ENCODE assay signal across 1 cellular context in the genomic region with DNA sequence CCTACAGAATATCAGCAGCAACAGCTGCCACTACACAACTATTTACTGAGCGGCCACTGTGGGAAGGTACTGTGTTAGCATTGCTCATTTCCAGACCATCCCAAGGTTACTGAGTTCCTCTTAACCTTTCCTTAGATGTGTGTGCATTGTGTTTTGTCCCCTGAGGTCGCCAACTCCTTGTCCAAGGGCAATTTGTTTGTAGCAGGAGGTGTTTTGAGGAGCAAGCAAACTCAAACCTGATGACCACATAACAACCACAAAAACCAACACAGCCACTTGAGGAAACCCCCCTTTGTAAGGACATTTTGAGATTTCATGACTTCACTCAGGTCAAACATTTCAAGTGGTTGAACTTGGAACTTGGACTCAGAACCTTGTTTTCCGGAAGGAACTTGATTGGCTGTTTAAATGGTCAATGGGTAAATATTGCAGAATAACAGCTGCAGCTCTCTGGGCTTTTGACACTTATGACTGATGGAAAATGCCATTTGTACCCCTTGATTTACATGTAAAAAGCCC.
TF ChIP-seq lines count a peak whose summit lies in the region.

No MANE protein-coding gene starts in this region.

TF ChIP-seq in HepG2, 621 proteins besides CTCF, POLR2A, EP300 and RAD21 (continued from another document):
- TF ChIP-seq RFXAP (CRISPR knock-in tag; IDR thresholded peaks at IDR 0.05; ENCODE audit: borderline replicate concordance) (no peak), ZBTB42 (CRISPR knock-in tag; IDR thresholded peaks at IDR 0.05) (no peak), SOX5 (CRISPR knock-in tag; IDR thresholded peaks at IDR 0.05; ENCODE audit: borderline replicate concordance) (no peak), NFRKB (IDR thresholded peaks at IDR 0.05) (no peak), U2AF2 (IDR thresholded peaks at IDR 0.05; ENCODE audit: low read depth, low read length) (no peak), HOXA7 (CRISPR knock-in tag; IDR thresholded peaks at IDR 0.05) (no peak), ZSCAN25 (CRISPR knock-in tag; IDR thresholded peaks at IDR 0.05) (no peak), DPF2 (CRISPR knock-in tag; IDR thresholded peaks at IDR 0.05; ENCODE audit: borderline replicate concordance, low read depth) (no peak), NR2F1 (CRISPR knock-in tag; IDR thresholded peaks at IDR 0.05) (peak in 1 of 2 experiments; percentile 26; a peak in 1 of 4 replicates), SRSF4 (IDR thresholded peaks at IDR 0.05; ENCODE audit: low read depth, low read length, poor library complexity, severe bottlenecking) (no peak), GTF3A (CRISPR knock-in tag; conservative IDR thresholded peaks at IDR 0.05) (no peak), RFX5 (IDR thresholded peaks at IDR 0.05; ENCODE audit: low read depth, low read length) (no peak), FOXA3 (CRISPR knock-in tag; IDR thresholded peaks at IDR 0.05) (peak; percentile 34; the same call in 1 of the 2 replicates), TMF1 (CRISPR knock-in tag; IDR thresholded peaks at IDR 0.05; ENCODE audit: low read depth) (no peak), ADNP (CRISPR knock-in tag; IDR thresholded peaks at IDR 0.05) (no peak), KAT8 (CRISPR knock-in tag; IDR thresholded peaks at IDR 0.05) (no peak), ZFP1 (CRISPR knock-in tag; IDR thresholded peaks at IDR 0.05) (no peak), ZSCAN20 (CRISPR knock-in tag; IDR thresholded peaks at IDR 0.05; ENCODE audit: borderline replicate concordance) (no peak), SALL1 (CRISPR knock-in tag; IDR thresholded peaks at IDR 0.05) (peak; percentile 38), ARNTL (CRISPR knock-in tag; IDR thresholded peaks at IDR 0.05) (no peak), NFE2 (CRISPR knock-in tag; IDR thresholded peaks at IDR 0.05) (no peak)
- TF ChIP-seq, protein P1, sequence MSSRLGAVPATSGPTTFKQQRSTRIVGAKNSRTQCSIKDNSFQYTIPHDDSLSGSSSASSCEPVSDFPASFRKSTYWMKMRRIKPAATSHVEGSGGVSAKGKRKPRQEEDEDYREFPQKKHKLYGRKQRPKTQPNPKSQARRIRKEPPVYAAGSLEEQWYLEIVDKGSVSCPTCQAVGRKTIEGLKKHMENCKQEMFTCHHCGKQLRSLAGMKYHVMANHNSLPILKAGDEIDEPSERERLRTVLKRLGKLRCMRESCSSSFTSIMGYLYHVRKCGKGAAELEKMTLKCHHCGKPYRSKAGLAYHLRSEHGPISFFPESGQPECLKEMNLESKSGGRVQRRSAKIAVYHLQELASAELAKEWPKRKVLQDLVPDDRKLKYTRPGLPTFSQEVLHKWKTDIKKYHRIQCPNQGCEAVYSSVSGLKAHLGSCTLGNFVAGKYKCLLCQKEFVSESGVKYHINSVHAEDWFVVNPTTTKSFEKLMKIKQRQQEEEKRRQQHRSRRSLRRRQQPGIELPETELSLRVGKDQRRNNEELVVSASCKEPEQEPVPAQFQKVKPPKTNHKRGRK (CRISPR knock-in tag; IDR thresholded peaks at IDR 0.05), result no peak
- TF ChIP-seq, protein P2, sequence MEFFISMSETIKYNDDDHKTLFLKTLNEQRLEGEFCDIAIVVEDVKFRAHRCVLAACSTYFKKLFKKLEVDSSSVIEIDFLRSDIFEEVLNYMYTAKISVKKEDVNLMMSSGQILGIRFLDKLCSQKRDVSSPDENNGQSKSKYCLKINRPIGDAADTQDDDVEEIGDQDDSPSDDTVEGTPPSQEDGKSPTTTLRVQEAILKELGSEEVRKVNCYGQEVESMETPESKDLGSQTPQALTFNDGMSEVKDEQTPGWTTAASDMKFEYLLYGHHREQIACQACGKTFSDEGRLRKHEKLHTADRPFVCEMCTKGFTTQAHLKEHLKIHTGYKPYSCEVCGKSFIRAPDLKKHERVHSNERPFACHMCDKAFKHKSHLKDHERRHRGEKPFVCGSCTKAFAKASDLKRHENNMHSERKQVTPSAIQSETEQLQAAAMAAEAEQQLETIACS (CRISPR knock-in tag; IDR thresholded peaks at IDR 0.05), result no peak
- TF ChIP-seq, protein P3, sequence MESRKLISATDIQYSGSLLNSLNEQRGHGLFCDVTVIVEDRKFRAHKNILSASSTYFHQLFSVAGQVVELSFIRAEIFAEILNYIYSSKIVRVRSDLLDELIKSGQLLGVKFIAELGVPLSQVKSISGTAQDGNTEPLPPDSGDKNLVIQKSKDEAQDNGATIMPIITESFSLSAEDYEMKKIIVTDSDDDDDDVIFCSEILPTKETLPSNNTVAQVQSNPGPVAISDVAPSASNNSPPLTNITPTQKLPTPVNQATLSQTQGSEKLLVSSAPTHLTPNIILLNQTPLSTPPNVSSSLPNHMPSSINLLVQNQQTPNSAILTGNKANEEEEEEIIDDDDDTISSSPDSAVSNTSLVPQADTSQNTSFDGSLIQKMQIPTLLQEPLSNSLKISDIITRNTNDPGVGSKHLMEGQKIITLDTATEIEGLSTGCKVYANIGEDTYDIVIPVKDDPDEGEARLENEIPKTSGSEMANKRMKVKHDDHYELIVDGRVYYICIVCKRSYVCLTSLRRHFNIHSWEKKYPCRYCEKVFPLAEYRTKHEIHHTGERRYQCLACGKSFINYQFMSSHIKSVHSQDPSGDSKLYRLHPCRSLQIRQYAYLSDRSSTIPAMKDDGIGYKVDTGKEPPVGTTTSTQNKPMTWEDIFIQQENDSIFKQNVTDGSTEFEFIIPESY (CRISPR knock-in tag; IDR thresholded peaks at IDR 0.05), result no peak
- TF ChIP-seq, protein P4, sequence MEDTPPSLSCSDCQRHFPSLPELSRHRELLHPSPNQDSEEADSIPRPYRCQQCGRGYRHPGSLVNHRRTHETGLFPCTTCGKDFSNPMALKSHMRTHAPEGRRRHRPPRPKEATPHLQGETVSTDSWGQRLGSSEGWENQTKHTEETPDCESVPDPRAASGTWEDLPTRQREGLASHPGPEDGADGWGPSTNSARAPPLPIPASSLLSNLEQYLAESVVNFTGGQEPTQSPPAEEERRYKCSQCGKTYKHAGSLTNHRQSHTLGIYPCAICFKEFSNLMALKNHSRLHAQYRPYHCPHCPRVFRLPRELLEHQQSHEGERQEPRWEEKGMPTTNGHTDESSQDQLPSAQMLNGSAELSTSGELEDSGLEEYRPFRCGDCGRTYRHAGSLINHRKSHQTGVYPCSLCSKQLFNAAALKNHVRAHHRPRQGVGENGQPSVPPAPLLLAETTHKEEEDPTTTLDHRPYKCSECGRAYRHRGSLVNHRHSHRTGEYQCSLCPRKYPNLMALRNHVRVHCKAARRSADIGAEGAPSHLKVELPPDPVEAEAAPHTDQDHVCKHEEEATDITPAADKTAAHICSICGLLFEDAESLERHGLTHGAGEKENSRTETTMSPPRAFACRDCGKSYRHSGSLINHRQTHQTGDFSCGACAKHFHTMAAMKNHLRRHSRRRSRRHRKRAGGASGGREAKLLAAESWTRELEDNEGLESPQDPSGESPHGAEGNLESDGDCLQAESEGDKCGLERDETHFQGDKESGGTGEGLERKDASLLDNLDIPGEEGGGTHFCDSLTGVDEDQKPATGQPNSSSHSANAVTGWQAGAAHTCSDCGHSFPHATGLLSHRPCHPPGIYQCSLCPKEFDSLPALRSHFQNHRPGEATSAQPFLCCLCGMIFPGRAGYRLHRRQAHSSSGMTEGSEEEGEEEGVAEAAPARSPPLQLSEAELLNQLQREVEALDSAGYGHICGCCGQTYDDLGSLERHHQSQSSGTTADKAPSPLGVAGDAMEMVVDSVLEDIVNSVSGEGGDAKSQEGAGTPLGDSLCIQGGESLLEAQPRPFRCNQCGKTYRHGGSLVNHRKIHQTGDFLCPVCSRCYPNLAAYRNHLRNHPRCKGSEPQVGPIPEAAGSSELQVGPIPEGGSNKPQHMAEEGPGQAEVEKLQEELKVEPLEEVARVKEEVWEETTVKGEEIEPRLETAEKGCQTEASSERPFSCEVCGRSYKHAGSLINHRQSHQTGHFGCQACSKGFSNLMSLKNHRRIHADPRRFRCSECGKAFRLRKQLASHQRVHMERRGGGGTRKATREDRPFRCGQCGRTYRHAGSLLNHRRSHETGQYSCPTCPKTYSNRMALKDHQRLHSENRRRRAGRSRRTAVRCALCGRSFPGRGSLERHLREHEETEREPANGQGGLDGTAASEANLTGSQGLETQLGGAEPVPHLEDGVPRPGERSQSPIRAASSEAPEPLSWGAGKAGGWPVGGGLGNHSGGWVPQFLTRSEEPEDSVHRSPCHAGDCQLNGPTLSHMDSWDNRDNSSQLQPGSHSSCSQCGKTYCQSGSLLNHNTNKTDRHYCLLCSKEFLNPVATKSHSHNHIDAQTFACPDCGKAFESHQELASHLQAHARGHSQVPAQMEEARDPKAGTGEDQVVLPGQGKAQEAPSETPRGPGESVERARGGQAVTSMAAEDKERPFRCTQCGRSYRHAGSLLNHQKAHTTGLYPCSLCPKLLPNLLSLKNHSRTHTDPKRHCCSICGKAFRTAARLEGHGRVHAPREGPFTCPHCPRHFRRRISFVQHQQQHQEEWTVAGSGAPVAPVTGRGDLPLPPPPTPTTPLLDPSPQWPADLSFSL (CRISPR knock-in tag; IDR thresholded peaks at IDR 0.05), result peak; percentile 52; the same call in 1 of the 2 replicates
- TF ChIP-seq, protein P5, sequence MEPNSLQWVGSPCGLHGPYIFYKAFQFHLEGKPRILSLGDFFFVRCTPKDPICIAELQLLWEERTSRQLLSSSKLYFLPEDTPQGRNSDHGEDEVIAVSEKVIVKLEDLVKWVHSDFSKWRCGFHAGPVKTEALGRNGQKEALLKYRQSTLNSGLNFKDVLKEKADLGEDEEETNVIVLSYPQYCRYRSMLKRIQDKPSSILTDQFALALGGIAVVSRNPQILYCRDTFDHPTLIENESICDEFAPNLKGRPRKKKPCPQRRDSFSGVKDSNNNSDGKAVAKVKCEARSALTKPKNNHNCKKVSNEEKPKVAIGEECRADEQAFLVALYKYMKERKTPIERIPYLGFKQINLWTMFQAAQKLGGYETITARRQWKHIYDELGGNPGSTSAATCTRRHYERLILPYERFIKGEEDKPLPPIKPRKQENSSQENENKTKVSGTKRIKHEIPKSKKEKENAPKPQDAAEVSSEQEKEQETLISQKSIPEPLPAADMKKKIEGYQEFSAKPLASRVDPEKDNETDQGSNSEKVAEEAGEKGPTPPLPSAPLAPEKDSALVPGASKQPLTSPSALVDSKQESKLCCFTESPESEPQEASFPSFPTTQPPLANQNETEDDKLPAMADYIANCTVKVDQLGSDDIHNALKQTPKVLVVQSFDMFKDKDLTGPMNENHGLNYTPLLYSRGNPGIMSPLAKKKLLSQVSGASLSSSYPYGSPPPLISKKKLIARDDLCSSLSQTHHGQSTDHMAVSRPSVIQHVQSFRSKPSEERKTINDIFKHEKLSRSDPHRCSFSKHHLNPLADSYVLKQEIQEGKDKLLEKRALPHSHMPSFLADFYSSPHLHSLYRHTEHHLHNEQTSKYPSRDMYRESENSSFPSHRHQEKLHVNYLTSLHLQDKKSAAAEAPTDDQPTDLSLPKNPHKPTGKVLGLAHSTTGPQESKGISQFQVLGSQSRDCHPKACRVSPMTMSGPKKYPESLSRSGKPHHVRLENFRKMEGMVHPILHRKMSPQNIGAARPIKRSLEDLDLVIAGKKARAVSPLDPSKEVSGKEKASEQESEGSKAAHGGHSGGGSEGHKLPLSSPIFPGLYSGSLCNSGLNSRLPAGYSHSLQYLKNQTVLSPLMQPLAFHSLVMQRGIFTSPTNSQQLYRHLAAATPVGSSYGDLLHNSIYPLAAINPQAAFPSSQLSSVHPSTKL (CRISPR knock-in tag; IDR thresholded peaks at IDR 0.05), result peak; percentile 43; the same call in 1 of the 2 replicates
- TF ChIP-seq, protein P6, sequence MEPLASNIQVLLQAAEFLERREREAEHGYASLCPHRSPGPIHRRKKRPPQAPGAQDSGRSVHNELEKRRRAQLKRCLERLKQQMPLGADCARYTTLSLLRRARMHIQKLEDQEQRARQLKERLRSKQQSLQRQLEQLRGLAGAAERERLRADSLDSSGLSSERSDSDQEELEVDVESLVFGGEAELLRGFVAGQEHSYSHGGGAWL (CRISPR knock-in tag; IDR thresholded peaks at IDR 0.05), result no peak
- TF ChIP-seq, protein P7, sequence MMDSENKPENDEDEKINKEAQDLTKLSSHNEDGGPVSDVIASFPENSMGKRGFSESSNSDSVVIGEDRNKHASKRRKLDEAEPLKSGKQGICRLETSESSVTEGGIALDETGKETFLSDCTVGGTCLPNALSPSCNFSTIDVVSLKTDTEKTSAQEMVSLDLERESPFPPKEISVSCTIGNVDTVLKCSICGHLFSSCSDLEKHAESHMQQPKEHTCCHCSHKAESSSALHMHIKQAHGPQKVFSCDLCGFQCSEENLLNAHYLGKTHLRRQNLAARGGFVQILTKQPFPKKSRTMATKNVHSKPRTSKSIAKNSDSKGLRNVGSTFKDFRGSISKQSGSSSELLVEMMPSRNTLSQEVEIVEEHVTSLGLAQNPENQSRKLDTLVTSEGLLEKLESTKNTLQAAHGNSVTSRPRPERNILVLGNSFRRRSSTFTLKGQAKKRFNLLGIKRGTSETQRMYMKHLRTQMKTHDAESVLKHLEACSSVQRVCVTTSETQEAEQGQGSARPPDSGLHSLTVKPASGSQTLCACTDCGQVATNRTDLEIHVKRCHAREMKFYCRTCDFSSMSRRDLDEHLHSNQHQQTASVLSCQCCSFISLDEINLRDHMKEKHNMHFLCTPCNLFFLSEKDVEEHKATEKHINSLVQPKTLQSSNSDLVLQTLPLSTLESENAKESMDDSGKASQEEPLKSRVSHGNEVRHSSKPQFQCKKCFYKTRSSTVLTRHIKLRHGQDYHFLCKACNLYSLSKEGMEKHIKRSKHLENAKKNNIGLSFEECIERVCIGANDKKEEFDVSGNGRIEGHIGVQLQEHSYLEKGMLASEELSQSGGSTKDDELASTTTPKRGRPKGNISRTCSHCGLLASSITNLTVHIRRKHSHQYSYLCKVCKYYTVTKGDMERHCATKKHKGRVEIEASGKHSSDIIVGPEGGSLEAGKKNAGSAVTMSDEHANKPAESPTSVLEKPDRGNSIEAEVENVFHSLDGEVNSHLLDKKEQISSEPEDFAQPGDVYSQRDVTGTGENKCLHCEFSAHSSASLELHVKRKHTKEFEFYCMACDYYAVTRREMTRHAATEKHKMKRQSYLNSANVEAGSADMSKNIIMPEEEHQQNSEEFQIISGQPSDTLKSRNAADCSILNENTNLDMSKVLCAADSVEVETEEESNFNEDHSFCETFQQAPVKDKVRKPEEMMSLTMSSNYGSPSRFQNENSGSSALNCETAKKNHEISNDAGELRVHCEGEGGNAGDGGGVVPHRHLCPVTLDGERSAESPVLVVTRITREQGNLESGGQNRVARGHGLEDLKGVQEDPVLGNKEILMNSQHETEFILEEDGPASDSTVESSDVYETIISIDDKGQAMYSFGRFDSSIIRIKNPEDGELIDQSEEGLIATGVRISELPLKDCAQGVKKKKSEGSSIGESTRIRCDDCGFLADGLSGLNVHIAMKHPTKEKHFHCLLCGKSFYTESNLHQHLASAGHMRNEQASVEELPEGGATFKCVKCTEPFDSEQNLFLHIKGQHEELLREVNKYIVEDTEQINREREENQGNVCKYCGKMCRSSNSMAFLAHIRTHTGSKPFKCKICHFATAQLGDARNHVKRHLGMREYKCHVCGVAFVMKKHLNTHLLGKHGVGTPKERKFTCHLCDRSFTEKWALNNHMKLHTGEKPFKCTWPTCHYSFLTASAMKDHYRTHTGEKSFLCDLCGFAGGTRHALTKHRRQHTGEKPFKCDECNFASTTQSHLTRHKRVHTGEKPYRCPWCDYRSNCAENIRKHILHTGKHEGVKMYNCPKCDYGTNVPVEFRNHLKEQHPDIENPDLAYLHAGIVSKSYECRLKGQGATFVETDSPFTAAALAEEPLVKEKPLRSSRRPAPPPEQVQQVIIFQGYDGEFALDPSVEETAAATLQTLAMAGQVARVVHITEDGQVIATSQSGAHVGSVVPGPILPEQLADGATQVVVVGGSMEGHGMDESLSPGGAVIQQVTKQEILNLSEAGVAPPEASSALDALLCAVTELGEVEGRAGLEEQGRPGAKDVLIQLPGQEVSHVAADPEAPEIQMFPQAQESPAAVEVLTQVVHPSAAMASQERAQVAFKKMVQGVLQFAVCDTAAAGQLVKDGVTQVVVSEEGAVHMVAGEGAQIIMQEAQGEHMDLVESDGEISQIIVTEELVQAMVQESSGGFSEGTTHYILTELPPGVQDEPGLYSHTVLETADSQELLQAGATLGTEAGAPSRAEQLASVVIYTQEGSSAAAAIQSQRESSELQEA (CRISPR knock-in tag; IDR thresholded peaks at IDR 0.05; ENCODE audit: not compliant biosample characterization), result no peak
